In genomic region chr19:17075860-17076538, GRCh38 we compare ENCODE assay signal across 8 cellular contexts. TPM values are rescaled to one million over a fixed set of nuclear protein-coding genes. Genes with fewer than 3 reads are reported as not detected.
DNase-seq lines count a peak whose midpoint lies in the region; ATAC-seq and TF ChIP-seq lines count a peak whose summit lies in the region.

No MANE protein-coding gene starts in this region.

- no peaks in the 10 kb centered on the region for H3K27me3 Mint-ChIP-seq in activated T-cell treated with anti-CD3 and anti-CD28 coated beads, Interleukin-2, amount 50 U/mL, for 72 hours (ENCODE audit: low read depth)
- H3K27me3 Mint-ChIP-seq in osteocyte (ENCODE audit: unreplicated experiment) = no peaks in the 10 kb centered on the region

- peak overlapping the region; percentile 90 for H3K4me3 ChIP-seq in fibroblast of the aortic adventitia (ENCODE audit: low read depth, low read length)

- H3K36me3 Mint-ChIP-seq in activated T-cell treated with anti-CD3 and anti-CD28 coated beads, Interleukin-2, amount 50 U/mL, for 72 hours (ENCODE audit: insufficient read depth in 2 of 2) = peaks cover 9 to 16% of the 10 kb centered on the region in 2 donors
- peaks cover 2% of the 10 kb centered on the region for H3K36me3 Mint-ChIP-seq in osteocyte (ENCODE audit: unreplicated experiment)

- peak overlapping the region; percentile 99 to 100 for H3K4me3 Mint-ChIP-seq in activated T-cell treated with anti-CD3 and anti-CD28 coated beads, Interleukin-2, amount 50 U/mL, for 72 hours
- peak overlapping the region; percentile 97 for H3K4me3 Mint-ChIP-seq in osteocyte (ENCODE audit: unreplicated experiment)

- peak overlapping the region; percentile 97 for H3K27ac Mint-ChIP-seq in activated T-cell treated with anti-CD3 and anti-CD28 coated beads, Interleukin-2, amount 50 U/mL, for 72 hours
- H3K27ac Mint-ChIP-seq in osteocyte (ENCODE audit: unreplicated experiment) = peak overlapping the region; percentile 87

- ATAC-seq in activated T-cell treated with anti-CD3 and anti-CD28 coated beads, Interleukin-2, amount 50 U/mL, for 72 hours (replicated peaks in 1 of 2) = peak in 1 of 2 donors; percentile 4
- no peak for ATAC-seq in HG02970 (IDR thresholded peaks at IDR 0.05; ENCODE audit: low FRiP score, unreplicated experiment)

- no peaks in the 10 kb centered on the region for H3K9me3 Mint-ChIP-seq in activated T-cell treated with anti-CD3 and anti-CD28 coated beads, Interleukin-2, amount 50 U/mL, for 72 hours
- no peaks in the 10 kb centered on the region for H3K9me3 Mint-ChIP-seq in osteocyte (ENCODE audit: unreplicated experiment)

- TF ChIP-seq CTCF in GM10266 (IDR thresholded peaks at IDR 0.05; ENCODE audit: control insufficient read depth, insufficient read depth, low read depth, missing control alignments) = no peak
- TF ChIP-seq CTCF in fibroblast of the aortic adventitia (IDR thresholded peaks at IDR 0.05; ENCODE audit: insufficient read depth, low read length) = no peak
- no peak for TF ChIP-seq CTCF in osteocyte (IDR thresholded peaks at IDR 0.05)

- DNase-seq in GM10266 (ENCODE audit: extremely low spot score) (peak; percentile 48), NCI-H2171 treated with DMSO at 0.1 percent for 48 hours (lab: John Stamatoyannopoulos, UW) (peak; percentile 17), fibroblast of the aortic adventitia (ENCODE audit: low read depth) (no peak), osteocyte (ENCODE audit: extremely low spot score, unreplicated experiment) (no peak), ureter (ENCODE audit: low spot score) (peak; percentile 59), NCI-H226 (no peak)
- peak; percentile 63 to 71 for DNase-seq in activated T-cell treated with anti-CD3 and anti-CD28 coated beads, Interleukin-2, amount 50 U/mL, for 72 hours

- peaks cover 74% of the 10 kb centered on the region for H3K4me1 Mint-ChIP-seq in activated T-cell treated with anti-CD3 and anti-CD28 coated beads, Interleukin-2, amount 50 U/mL, for 72 hours (ENCODE audit: low read depth)
- H3K4me1 Mint-ChIP-seq in osteocyte (ENCODE audit: unreplicated experiment) = peaks cover 60% of the 10 kb centered on the region

RNA-seq across cellular contexts. Expression of gene MYO9B, which starts 0.4 kb away (rescaled TPM):
- 100 to 1,000 TPM; 106 to 135 TPM for total RNA-seq in activated T-cell treated with anti-CD3 and anti-CD28 coated beads, Interleukin-2, amount 50 U/mL, for 72 hours
- total RNA-seq in fibroblast of the aortic adventitia (ENCODE audit: low replicate concordance) (58.9 and 103 TPM in 2 replicates), osteocyte (93.3 and 94.3 TPM in 2 replicates), ureter (77.3 TPM)

RNA-seq across cellular contexts. Expression of gene HAUS8, which starts 0.7 kb away (rescaled TPM):
- 10 to 100 TPM; 37.3 to 45.6 TPM for total RNA-seq in activated T-cell treated with anti-CD3 and anti-CD28 coated beads, Interleukin-2, amount 50 U/mL, for 72 hours
- total RNA-seq in fibroblast of the aortic adventitia (ENCODE audit: low replicate concordance) (0.33 and 5.2 TPM in 2 replicates), osteocyte (9.2 and 11.6 TPM in 2 replicates), ureter (10.8 TPM)

RNA-seq across cellular contexts. Expression of gene CPAMD8, which starts 49.4 kb away (rescaled TPM):
- total RNA-seq in activated T-cell treated with anti-CD3 and anti-CD28 coated beads, Interleukin-2, amount 50 U/mL, for 72 hours = under 1 TPM; 0.28 to 0.43 TPM
- total RNA-seq in fibroblast of the aortic adventitia (ENCODE audit: low replicate concordance) = 0.18 and 2.5 TPM in 2 replicates
- total RNA-seq in osteocyte = 294 and 296 TPM in 2 replicates
- 51.8 TPM for total RNA-seq in ureter

Comparison
In these comparisons a context has a peak if more than half of its experiments do, and no peak if none do; other contexts are left out.
1. DNase-seq: peak in GM10266 (single experiment), NCI-H2171 treated with DMSO at 0.1 percent for 48 hours (single experiment), activated T-cell treated with anti-CD3 and anti-CD28 coated beads, Interleukin-2, amount 50 U/mL, for 72 hours (2 of 2) and ureter (single experiment); none in fibroblast of the aortic adventitia (single experiment), osteocyte (single experiment) and NCI-H226 (single experiment).
2. RNA of gene CPAMD8, which starts 49.4 kb away (total RNA-seq): 294 to 296 TPM in osteocyte and 51.8 TPM in ureter (single experiment); 0.28 to 0.43 TPM in activated T-cell treated with anti-CD3 and anti-CD28 coated beads, Interleukin-2, amount 50 U/mL, for 72 hours and 0.18 to 2.5 TPM in fibroblast of the aortic adventitia; every median in the first group is over 10 times any median in the second.